8 cellular contexts compared by ENCODE assay signal in the genomic region with DNA sequence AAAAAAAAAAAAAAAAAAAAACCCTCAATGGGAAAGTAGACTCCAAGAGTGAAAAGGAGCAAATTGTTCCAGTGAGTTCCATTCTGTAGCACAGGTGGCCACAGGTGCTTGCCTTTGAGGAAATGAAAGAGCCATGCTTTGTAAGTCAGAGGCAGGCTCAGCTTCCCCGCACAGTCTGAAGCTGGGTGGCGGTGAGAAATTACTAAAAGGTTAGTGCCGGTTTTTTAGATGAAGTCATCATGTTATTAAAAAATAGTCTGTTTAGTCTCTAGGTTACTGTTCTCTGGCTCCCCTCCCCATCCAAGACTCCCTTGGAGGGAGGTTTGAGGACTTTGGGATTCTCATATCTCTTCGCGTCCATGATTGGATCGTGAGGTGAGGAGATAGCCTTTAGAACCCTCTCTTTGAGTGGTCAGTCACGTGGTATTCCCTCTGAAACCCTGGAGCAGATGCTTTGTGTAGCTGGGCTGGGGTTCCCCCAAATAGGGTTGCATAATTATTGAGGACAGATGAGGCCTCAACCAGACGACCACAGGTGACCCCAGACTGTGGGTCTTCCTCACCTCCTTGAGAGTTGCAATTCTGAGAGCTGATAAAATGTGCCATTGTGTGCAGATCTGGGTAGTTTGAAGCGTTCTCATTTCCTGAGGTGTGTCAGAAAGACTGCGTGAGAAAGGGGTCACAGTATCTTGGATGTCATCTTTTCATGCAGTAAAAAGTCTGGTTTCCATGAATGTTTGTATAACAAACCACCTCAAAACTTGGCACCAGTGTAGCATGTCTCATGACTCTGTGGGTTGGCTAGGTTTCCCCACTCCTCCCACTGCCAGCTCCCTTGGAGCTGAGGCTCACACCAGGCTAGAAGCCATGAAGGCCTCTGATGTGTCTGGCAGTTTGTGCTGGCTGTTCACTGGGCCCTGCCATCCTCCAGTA. TPM values are rescaled to one million over a fixed set of nuclear protein-coding genes. Genes with fewer than 3 reads are reported as not detected.
DNase-seq lines count a peak whose midpoint lies in the region; ATAC-seq and TF ChIP-seq lines count a peak whose summit lies in the region.

No MANE protein-coding gene starts in this region.

- H3K4me1 ChIP-seq in fibroblast of lung (ENCODE audit: control insufficient read depth, extremely low read depth, insufficient read depth, low read length) = peaks cover 23% of the 10 kb centered on the region

- peaks cover 6% of the 10 kb centered on the region for H3K36me3 ChIP-seq in fibroblast of lung (ENCODE audit: control insufficient read depth, insufficient read depth, low read length)

- H3K9ac ChIP-seq in fibroblast of lung (ENCODE audit: insufficient read depth, low read length) = no peak overlapping the region

- H3K9me3 ChIP-seq in fibroblast of lung (ENCODE audit: control insufficient read depth, insufficient read depth, low read depth, low read length) = no peaks in the 10 kb centered on the region

- H3K4me2 ChIP-seq in fibroblast of lung (ENCODE audit: extremely low read depth, insufficient read depth, low read length) = peak overlapping the region; percentile 1

- no peaks in the 10 kb centered on the region for H4K20me1 ChIP-seq in fibroblast of lung (ENCODE audit: control insufficient read depth, extremely low read depth, insufficient read depth, low read length)

- peak overlapping the region; percentile 62 for H3K27ac ChIP-seq in fibroblast of lung (ENCODE audit: insufficient read depth, low read length)

- peak; percentile 71 for ATAC-seq in GM21723 (IDR thresholded peaks at IDR 0.05; ENCODE audit: unreplicated experiment)

- H3K27me3 ChIP-seq in fibroblast of lung (ENCODE audit: control insufficient read depth, insufficient read depth, low read length) = no peaks in the 10 kb centered on the region

- no peak for TF ChIP-seq CTCF in fibroblast of lung (conservative IDR thresholded peaks at IDR 0.05 in 1 of 2, IDR thresholded peaks at IDR 0.05 in 1 of 2; ENCODE audit: low read depth in 1 of 2, low read length in 2 of 2)

- H3K4me3 ChIP-seq in fibroblast of lung (replicated peaks in 1 of 4; ENCODE audit: control extremely low read depth in 1 of 4, insufficient read depth in 1 of 4, low read depth in 3 of 4, low read length in 4 of 4) = no peak overlapping the region

- no peaks in the 10 kb centered on the region for H3K79me2 ChIP-seq in fibroblast of lung (ENCODE audit: control insufficient read depth, insufficient read depth, low read length)

- H2AFZ ChIP-seq in fibroblast of lung (ENCODE audit: low read length) = no peak overlapping the region

- peak; percentile 94 for DNase-seq in GF-D8 (lab: John Stamatoyannopoulos, UW)
- DNase-seq in LHCN-M2 (ENCODE audit: low read depth) = peak; percentile 94
- peak; percentile 67 for DNase-seq in activated T-cell treated with anti-CD3 and anti-CD28 coated beads, Interleukin-2, amount 50 U/mL, for 1 hour
- DNase-seq in fibroblast of lung (ENCODE audit: low read depth in 2 of 2) = peak; percentile 97
- peak; percentile 45 for DNase-seq in pons (ENCODE audit: low spot score)
- no peak for DNase-seq in NCI-H2107 treated with DMSO at 0.1 percent for 48 hours (lab: John Stamatoyannopoulos, UW; ENCODE audit: unreplicated experiment)
- DNase-seq in NCI-H2171 treated with DMSO at 0.1 percent for 48 hours (lab: John Stamatoyannopoulos, UW) = no peak

RNA-seq across cellular contexts. Expression of gene OGDH, which starts 27.1 kb away (rescaled TPM):
- total RNA-seq in LHCN-M2 (2014; rRNA removed) (99.8 and 104 TPM in 2 replicates), fibroblast of lung (40.8 and 69.2 TPM in 2 replicates)
- polyA plus RNA-seq in LHCN-M2 (2012) = 93.3 TPM
- polyA plus RNA-seq in fibroblast of lung = 60.8 and 74.9 TPM in 2 replicates
- polyA plus RNA-seq in fibroblast of lung (2012) = 63.2 and 64.3 TPM in 2 replicates
- 239 and 248 TPM in 2 replicates for polyA minus RNA-seq in fibroblast of lung (ENCODE audit: low replicate concordance)

RNA-seq across cellular contexts. Expression of gene TMED4, which starts 51.5 kb away (rescaled TPM):
- total RNA-seq in LHCN-M2 (2014; rRNA removed) (241 and 253 TPM in 2 replicates), fibroblast of lung (74.7 and 101 TPM in 2 replicates)
- polyA plus RNA-seq in LHCN-M2 (2012) = 69.9 TPM
- 74.5 and 81.5 TPM in 2 replicates for polyA plus RNA-seq in fibroblast of lung
- 48.0 and 53.9 TPM in 2 replicates for polyA plus RNA-seq in fibroblast of lung (2012)
- polyA minus RNA-seq in fibroblast of lung (ENCODE audit: low replicate concordance) = 38.7 and 80.9 TPM in 2 replicates

RNA-seq across cellular contexts. Expression of gene DDX56, which starts 59.8 kb away (rescaled TPM):
- 122 and 131 TPM in 2 replicates for total RNA-seq in LHCN-M2 (2014; rRNA removed)
- 87.1 TPM for polyA plus RNA-seq in LHCN-M2 (2012)
- 38.3 and 44.4 TPM in 2 replicates for total RNA-seq in fibroblast of lung
- 36.0 and 63.4 TPM in 2 replicates for polyA plus RNA-seq in fibroblast of lung
- 37.8 and 75.0 TPM in 2 replicates for polyA plus RNA-seq in fibroblast of lung (2012)
- polyA minus RNA-seq in fibroblast of lung (ENCODE audit: low replicate concordance) = 70.5 and 113 TPM in 2 replicates

Comparison
In these comparisons a context has a peak if more than half of its experiments do, and no peak if none do; other contexts are left out.
1. DNase-seq: peak in GF-D8 (single experiment), LHCN-M2 (single experiment), activated T-cell treated with anti-CD3 and anti-CD28 coated beads, Interleukin-2, amount 50 U/mL, for 1 hour (single experiment), fibroblast of lung (2 of 2) and pons (single experiment); none in NCI-H2107 treated with DMSO at 0.1 percent for 48 hours (single experiment) and NCI-H2171 treated with DMSO at 0.1 percent for 48 hours (single experiment).